ENCODE assay signal across 1 cellular context in the genomic region with DNA sequence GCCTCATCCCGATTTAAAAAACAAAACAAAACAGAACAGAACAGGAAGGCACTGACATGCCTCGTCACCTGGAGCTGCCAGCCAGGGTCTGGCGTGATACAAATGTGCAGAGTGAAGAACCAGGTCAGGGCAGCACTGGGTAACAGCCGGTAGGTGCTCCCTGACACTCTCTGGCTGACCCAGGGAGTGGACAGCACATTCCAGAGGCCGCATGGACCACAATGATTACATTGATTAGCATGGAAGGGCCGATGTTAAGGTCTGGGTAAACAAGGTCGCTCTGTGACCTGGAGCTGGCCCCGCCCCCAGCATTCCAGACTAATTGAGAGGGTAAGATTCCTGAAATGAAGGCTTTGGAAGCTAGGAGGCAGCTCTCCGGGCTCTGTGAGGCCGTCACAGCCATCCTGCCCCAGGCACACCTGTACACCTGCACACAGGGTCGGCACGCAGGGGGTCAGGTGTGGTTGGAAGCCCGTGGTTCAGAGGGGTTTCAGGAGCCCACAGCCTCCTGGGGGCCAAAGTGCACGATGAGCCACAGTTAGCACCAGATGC.
TF ChIP-seq lines count a peak whose summit lies in the region.

No MANE protein-coding gene starts in this region.

TF ChIP-seq in H1, 55 proteins besides CTCF, POLR2A, EP300 and RAD21:
- TF ChIP-seq BCL11A (IDR thresholded peaks at IDR 0.05; ENCODE audit: low read depth in 2 of 2, low read length in 2 of 2), result peak in 1 of 2 experiments; percentile 6
- TF ChIP-seq EGR1 (IDR thresholded peaks at IDR 0.05; ENCODE audit: borderline replicate concordance, low read depth, low read length), result 0 out of 2 replicates have a peak, but pooled peaks have one; percentile 6
- TF ChIP-seq TEAD4 (IDR thresholded peaks at IDR 0.05; ENCODE audit: low read depth, low read length), result peak; percentile 93
- peak; percentile 33; the same call in 1 of the 2 replicates for TF ChIP-seq JUND (IDR thresholded peaks at IDR 0.05; ENCODE audit: low read length)
- TF ChIP-seq NANOG (IDR thresholded peaks at IDR 0.05; ENCODE audit: insufficient read depth, low read depth, low read length, poor library complexity, severe bottlenecking), result peak; percentile 42
- TF ChIP-seq, protein P1, sequence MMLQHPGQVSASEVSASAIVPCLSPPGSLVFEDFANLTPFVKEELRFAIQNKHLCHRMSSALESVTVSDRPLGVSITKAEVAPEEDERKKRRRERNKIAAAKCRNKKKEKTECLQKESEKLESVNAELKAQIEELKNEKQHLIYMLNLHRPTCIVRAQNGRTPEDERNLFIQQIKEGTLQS (IDR thresholded peaks at IDR 0.05; ENCODE audit: insufficient read depth, low read depth, low read length), result no peak
- peak; percentile 35 to 82; a peak in 2 of 4 replicates for TF ChIP-seq SIN3A (conservative IDR thresholded peaks at IDR 0.05 in 1 of 2, IDR thresholded peaks at IDR 0.05 in 1 of 2; ENCODE audit: low read depth in 1 of 2, low read length in 2 of 2)
- peak; percentile 63; the same call in 1 of the 2 replicates for TF ChIP-seq GABPA (IDR thresholded peaks at IDR 0.05; ENCODE audit: borderline replicate concordance, insufficient read depth, low read length)
- TF ChIP-seq KDM4A (IDR thresholded peaks at IDR 0.05; ENCODE audit: low read depth, low read length, severe bottlenecking), result no peak
- TF ChIP-seq TAF1 (IDR thresholded peaks at IDR 0.05; ENCODE audit: low read depth, low read length), result peak; percentile 47; the same call in 1 of the 2 replicates
- TF ChIP-seq SAP30 (IDR thresholded peaks at IDR 0.05; ENCODE audit: insufficient read depth, insufficient replicate concordance, low read length), result peak; percentile 32
- TF ChIP-seq, protein P2, sequence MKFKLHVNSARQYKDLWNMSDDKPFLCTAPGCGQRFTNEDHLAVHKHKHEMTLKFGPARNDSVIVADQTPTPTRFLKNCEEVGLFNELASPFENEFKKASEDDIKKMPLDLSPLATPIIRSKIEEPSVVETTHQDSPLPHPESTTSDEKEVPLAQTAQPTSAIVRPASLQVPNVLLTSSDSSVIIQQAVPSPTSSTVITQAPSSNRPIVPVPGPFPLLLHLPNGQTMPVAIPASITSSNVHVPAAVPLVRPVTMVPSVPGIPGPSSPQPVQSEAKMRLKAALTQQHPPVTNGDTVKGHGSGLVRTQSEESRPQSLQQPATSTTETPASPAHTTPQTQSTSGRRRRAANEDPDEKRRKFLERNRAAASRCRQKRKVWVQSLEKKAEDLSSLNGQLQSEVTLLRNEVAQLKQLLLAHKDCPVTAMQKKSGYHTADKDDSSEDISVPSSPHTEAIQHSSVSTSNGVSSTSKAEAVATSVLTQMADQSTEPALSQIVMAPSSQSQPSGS (IDR thresholded peaks at IDR 0.05; ENCODE audit: low read length), result no peak
- peak; percentile 68 for TF ChIP-seq SP1 (IDR thresholded peaks at IDR 0.05; ENCODE audit: low read depth, low read length)
- TF ChIP-seq RXRA (IDR thresholded peaks at IDR 0.05; ENCODE audit: insufficient read depth, low read depth, low read length), result 0 out of 2 replicates have a peak, but pooled peaks have one; percentile 41
- TF ChIP-seq, protein P3, sequence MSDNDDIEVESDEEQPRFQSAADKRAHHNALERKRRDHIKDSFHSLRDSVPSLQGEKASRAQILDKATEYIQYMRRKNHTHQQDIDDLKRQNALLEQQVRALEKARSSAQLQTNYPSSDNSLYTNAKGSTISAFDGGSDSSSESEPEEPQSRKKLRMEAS (IDR thresholded peaks at IDR 0.05), result 0 out of 2 replicates have a peak, but pooled peaks have one; percentile 70
- TF ChIP-seq ASH2L (IDR thresholded peaks at IDR 0.05; ENCODE audit: low read length), result peak; percentile 52
- no peak for TF ChIP-seq TBP (IDR thresholded peaks at IDR 0.05; ENCODE audit: low read depth, low read length)
